1 cellular context compared by ENCODE assay signal in genomic region chr4:78704981-78705757, GRCh38.
TF ChIP-seq lines count a peak whose summit lies in the region.

No MANE protein-coding gene starts in this region.

TF ChIP-seq in GM23338, 12 proteins besides CTCF, POLR2A, EP300 and RAD21 (continued from another document):
- TF ChIP-seq POLR2AphosphoS5 (IDR thresholded peaks at IDR 0.05; ENCODE audit: low read depth) (no peak), EZH2phosphoT487 (IDR thresholded peaks at IDR 0.05; ENCODE audit: unreplicated experiment) (no peak), JUNB (IDR thresholded peaks at IDR 0.05; ENCODE audit: unreplicated experiment) (no peak)
- TF ChIP-seq, protein P1, sequence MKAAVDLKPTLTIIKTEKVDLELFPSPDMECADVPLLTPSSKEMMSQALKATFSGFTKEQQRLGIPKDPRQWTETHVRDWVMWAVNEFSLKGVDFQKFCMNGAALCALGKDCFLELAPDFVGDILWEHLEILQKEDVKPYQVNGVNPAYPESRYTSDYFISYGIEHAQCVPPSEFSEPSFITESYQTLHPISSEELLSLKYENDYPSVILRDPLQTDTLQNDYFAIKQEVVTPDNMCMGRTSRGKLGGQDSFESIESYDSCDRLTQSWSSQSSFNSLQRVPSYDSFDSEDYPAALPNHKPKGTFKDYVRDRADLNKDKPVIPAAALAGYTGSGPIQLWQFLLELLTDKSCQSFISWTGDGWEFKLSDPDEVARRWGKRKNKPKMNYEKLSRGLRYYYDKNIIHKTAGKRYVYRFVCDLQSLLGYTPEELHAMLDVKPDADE (IDR thresholded peaks at IDR 0.05): no peak
